1 cellular context compared by ENCODE assay signal in the genomic region with DNA sequence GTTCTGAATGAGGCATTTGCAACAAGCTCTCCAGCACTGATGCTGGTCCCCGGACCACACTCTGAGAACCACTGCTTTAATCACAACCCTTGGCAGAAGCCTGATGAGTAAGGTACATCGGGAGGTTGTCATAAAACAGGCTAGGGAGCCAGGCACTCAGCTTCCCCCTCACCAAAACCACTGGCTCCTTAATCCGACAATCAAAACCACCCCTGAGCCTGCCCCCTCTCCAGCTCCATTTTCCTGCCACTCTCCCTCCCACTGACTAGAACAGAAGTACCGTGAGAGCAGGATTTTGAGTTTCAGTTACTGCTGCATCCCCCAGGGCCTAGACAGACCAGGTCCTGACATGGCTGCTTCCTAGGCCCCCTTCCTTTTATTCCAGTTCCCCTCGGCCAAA.
TF ChIP-seq lines count a peak whose summit lies in the region.

No MANE protein-coding gene starts in this region.

TF ChIP-seq in HEK293, 187 proteins besides CTCF, POLR2A, EP300 and RAD21 (continued from another document):
- TF ChIP-seq, protein P1, sequence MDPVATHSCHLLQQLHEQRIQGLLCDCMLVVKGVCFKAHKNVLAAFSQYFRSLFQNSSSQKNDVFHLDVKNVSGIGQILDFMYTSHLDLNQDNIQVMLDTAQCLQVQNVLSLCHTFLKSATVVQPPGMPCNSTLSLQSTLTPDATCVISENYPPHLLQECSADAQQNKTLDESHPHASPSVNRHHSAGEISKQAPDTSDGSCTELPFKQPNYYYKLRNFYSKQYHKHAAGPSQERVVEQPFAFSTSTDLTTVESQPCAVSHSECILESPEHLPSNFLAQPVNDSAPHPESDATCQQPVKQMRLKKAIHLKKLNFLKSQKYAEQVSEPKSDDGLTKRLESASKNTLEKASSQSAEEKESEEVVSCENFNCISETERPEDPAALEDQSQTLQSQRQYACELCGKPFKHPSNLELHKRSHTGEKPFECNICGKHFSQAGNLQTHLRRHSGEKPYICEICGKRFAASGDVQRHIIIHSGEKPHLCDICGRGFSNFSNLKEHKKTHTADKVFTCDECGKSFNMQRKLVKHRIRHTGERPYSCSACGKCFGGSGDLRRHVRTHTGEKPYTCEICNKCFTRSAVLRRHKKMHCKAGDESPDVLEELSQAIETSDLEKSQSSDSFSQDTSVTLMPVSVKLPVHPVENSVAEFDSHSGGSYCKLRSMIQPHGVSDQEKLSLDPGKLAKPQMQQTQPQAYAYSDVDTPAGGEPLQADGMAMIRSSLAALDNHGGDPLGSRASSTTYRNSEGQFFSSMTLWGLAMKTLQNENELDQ (tag by site-specific recombination; IDR thresholded peaks at IDR 0.05; ENCODE audit: low read depth), result no peak
- TF ChIP-seq ZNF621 (tag by site-specific recombination; IDR thresholded peaks at IDR 0.05), result no peak
- no peak for TF ChIP-seq ZNF670 (tag by site-specific recombination; IDR thresholded peaks at IDR 0.05; ENCODE audit: low read depth)
- no peak for TF ChIP-seq ZNF121 (tag by site-specific recombination; IDR thresholded peaks at IDR 0.05)
- 0 out of 2 replicates have a peak, but pooled peaks have one; percentile 16 for TF ChIP-seq ZNF600 (tag by site-specific recombination; IDR thresholded peaks at IDR 0.05)
- TF ChIP-seq EGR2 (tag by site-specific recombination; IDR thresholded peaks at IDR 0.05; ENCODE audit: low read depth), result peak; percentile 58; the same call in 1 of the 2 replicates
- TF ChIP-seq ZNF768 (tag by site-specific recombination; IDR thresholded peaks at IDR 0.05), result no peak
- no peak for TF ChIP-seq ZNF335 (tag by site-specific recombination; conservative IDR thresholded peaks at IDR 0.05)
- TF ChIP-seq, protein P2, sequence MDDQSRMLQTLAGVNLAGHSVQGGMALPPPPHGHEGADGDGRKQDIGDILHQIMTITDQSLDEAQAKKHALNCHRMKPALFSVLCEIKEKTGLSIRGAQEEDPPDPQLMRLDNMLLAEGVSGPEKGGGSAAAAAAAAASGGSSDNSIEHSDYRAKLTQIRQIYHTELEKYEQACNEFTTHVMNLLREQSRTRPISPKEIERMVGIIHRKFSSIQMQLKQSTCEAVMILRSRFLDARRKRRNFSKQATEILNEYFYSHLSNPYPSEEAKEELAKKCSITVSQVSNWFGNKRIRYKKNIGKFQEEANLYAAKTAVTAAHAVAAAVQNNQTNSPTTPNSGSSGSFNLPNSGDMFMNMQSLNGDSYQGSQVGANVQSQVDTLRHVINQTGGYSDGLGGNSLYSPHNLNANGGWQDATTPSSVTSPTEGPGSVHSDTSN (CRISPR knock-in tag; IDR thresholded peaks at IDR 0.05), result no peak
- TF ChIP-seq ZSCAN30 (tag by site-specific recombination; IDR thresholded peaks at IDR 0.05), result no peak
- TF ChIP-seq ZNF398 (tag by site-specific recombination; IDR thresholded peaks at IDR 0.05), result 0 out of 2 replicates have a peak, but pooled peaks have one; percentile 7
- TF ChIP-seq, protein P3, sequence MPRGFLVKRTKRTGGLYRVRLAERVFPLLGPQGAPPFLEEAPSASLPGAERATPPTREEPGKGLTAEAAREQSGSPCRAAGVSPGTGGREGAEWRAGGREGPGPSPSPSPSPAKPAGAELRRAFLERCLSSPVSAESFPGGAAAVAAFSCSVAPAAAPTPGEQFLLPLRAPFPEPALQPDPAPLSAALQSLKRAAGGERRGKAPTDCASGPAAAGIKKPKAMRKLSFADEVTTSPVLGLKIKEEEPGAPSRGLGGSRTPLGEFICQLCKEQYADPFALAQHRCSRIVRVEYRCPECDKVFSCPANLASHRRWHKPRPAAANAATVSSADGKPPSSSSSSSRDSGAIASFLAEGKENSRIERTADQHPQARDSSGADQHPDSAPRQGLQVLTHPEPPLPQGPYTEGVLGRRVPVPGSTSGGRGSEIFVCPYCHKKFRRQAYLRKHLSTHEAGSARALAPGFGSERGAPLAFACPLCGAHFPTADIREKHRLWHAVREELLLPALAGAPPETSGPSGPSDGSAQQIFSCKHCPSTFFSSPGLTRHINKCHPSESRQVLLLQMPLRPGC (tag by site-specific recombination; IDR thresholded peaks at IDR 0.05), result no peak
- no peak for TF ChIP-seq KLF16 (tag by site-specific recombination; IDR thresholded peaks at IDR 0.05)
- no peak for TF ChIP-seq ZNF394 (tag by site-specific recombination; IDR thresholded peaks at IDR 0.05; ENCODE audit: borderline replicate concordance)
- TF ChIP-seq, protein P4, sequence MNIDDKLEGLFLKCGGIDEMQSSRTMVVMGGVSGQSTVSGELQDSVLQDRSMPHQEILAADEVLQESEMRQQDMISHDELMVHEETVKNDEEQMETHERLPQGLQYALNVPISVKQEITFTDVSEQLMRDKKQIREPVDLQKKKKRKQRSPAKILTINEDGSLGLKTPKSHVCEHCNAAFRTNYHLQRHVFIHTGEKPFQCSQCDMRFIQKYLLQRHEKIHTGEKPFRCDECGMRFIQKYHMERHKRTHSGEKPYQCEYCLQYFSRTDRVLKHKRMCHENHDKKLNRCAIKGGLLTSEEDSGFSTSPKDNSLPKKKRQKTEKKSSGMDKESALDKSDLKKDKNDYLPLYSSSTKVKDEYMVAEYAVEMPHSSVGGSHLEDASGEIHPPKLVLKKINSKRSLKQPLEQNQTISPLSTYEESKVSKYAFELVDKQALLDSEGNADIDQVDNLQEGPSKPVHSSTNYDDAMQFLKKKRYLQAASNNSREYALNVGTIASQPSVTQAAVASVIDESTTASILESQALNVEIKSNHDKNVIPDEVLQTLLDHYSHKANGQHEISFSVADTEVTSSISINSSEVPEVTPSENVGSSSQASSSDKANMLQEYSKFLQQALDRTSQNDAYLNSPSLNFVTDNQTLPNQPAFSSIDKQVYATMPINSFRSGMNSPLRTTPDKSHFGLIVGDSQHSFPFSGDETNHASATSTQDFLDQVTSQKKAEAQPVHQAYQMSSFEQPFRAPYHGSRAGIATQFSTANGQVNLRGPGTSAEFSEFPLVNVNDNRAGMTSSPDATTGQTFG (tag by site-specific recombination; IDR thresholded peaks at IDR 0.05; ENCODE audit: borderline replicate concordance), result no peak
- TF ChIP-seq ZBTB21 (tag by site-specific recombination; IDR thresholded peaks at IDR 0.05), result no peak
- TF ChIP-seq ZNF426 (tag by site-specific recombination; IDR thresholded peaks at IDR 0.05), result no peak
